In the genomic region with DNA sequence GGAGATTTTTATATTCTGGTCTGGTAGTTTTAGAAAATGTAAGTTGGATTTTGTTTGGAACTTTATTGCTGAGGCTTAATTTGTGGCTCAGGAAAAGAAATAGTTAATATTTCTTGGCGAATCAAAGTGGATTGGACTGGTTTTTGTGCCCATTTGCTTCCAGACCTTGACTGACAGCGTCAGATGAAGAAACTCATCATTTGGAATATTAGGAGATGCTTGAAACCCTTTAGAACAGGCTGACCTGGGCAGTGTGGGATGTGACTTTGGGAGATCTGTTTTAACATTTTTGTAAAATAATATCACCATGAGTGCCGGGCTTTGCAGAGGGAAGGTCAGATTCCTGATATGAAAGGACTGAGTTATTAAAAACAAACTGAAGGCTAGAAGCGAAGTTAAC, we compare ENCODE assay signal across 13 cellular contexts.
"Had no signal": no experiment of that assay in that cellular context is flagged by ENCODE, and none has a peak within 500 bp of the region (broad histone marks: within the 10 kb centered on the region; RNA-seq: fewer than 3 reads in every experiment).

No MANE protein-coding gene starts in this region.

- H3K4me3 ChIP-seq: breast epithelium, stomach, thoracic aorta had no signal

- H3K27me3 ChIP-seq: breast epithelium, neutrophil, stomach had no signal

- H3K27ac ChIP-seq: neutrophil, stomach, thoracic aorta had no signal

- H3K9me3 ChIP-seq: breast epithelium, neutrophil, stomach, thoracic aorta had no signal

- H3K27me3 Mint-ChIP-seq: activated naive CD8-positive, alpha-beta T cell treated with anti-CD3 and anti-CD28 coated beads for 36 hours; naive thymus-derived CD4-positive, alpha-beta T cell had no signal

- DNase-seq: activated gamma-delta T cell; activated naive CD8-positive, alpha-beta T cell treated with anti-CD3 and anti-CD28 coated beads for 36 hours; anterior cingulate cortex; glutamatergic neuron; immature natural killer cell; left cardiac atrium; naive thymus-derived CD4-positive, alpha-beta T cell; stimulated activated CD4-positive, alpha-beta T cell treated with anti-CD3 and anti-CD28 coated beads, Interleukin-4, amount 100 ng/mL, for 1 hour; stomach had no signal

- H3K4me3 Mint-ChIP-seq: activated naive CD8-positive, alpha-beta T cell treated with anti-CD3 and anti-CD28 coated beads for 36 hours; immature natural killer cell; naive thymus-derived CD4-positive, alpha-beta T cell had no signal

- H3K27ac Mint-ChIP-seq: activated naive CD8-positive, alpha-beta T cell treated with anti-CD3 and anti-CD28 coated beads for 36 hours had no signal

- H3K9me3 Mint-ChIP-seq: activated naive CD8-positive, alpha-beta T cell treated with anti-CD3 and anti-CD28 coated beads for 36 hours; immature natural killer cell; naive thymus-derived CD4-positive, alpha-beta T cell had no signal

- ATAC-seq: left cardiac atrium; naive thymus-derived CD4-positive, alpha-beta T cell; sciatic nerve had no signal

- H3K36me3 ChIP-seq: breast epithelium had no signal
